ENCODE assay signal across 9 cellular contexts in the genomic region with DNA sequence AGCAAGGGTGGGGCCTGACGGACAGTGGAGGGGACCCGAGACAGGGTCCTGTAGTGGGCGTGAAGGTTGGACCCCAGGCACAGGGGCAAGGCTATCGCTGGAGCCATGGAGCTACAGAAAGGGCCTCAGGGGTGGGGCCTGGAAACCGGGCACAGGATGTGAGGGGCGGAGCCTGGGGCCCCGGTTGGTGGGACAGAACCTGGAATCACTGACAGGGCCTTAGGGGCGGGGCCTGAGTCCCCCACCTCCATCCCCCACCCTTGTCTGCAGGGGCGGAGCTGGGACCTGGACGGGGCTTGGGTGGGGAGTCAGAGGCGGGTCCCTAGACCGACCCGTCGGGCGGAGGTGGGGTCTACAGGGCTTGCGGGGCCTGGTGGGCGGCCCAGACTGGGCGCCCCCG. TPM values are rescaled to one million over a fixed set of nuclear protein-coding genes. Genes with fewer than 3 reads are reported as not detected.
DNase-seq lines count a peak whose midpoint lies in the region; ATAC-seq and TF ChIP-seq lines count a peak whose summit lies in the region.
"Had no signal": no experiment of that assay in that cellular context is flagged by ENCODE, and none has a peak within 500 bp of the region (broad histone marks: within the 10 kb centered on the region; RNA-seq: fewer than 3 reads in every experiment).

No MANE protein-coding gene starts in this region.

- no peaks in the 10 kb centered on the region for H3K9me3 Mint-ChIP-seq in activated naive CD8-positive, alpha-beta T cell treated with anti-CD3 and anti-CD28 coated beads, Interleukin-2, amount 10 ng/mL, durations not matched to agents 7 days and 5 days

- peak overlapping the region; percentile 30 for H3K4me3 Mint-ChIP-seq in activated naive CD8-positive, alpha-beta T cell treated with anti-CD3 and anti-CD28 coated beads, Interleukin-2, amount 10 ng/mL, durations not matched to agents 7 days and 5 days

- peaks cover 45% of the 10 kb centered on the region for H3K4me1 Mint-ChIP-seq in activated naive CD8-positive, alpha-beta T cell treated with anti-CD3 and anti-CD28 coated beads, Interleukin-2, amount 10 ng/mL, durations not matched to agents 7 days and 5 days

- peak overlapping the region; percentile 59 for H3K4me3 ChIP-seq in iPS-18a (ENCODE audit: low read length)
- peak overlapping the region; percentile 19 to 67 (median 37) for H3K4me3 ChIP-seq in spleen

- in situ Hi-C loops in G401 (cut with HindIII; ENCODE audit: low sequenced_read_pairs): no loop called here

- H3K36me3 Mint-ChIP-seq in activated naive CD8-positive, alpha-beta T cell treated with anti-CD3 and anti-CD28 coated beads, Interleukin-2, amount 10 ng/mL, durations not matched to agents 7 days and 5 days: peaks cover 5% of the 10 kb centered on the region

- peak; percentile 51 for DNase-seq in activated CD4-positive, alpha-beta T cell treated with anti-CD3 and anti-CD28 coated beads for 48 hours
- DNase-seq in activated CD4-positive, alpha-beta T cell treated with anti-CD3 and anti-CD28 coated beads, Interleukin-2, amount 50 U/mL, for 4 hours: no peak
- peak; percentile 59 for DNase-seq in activated naive CD8-positive, alpha-beta T cell treated with anti-CD3 and anti-CD28 coated beads, Interleukin-2, amount 10 ng/mL, durations not matched to agents 7 days and 5 days
- peak; percentile 86 for DNase-seq in spleen
- no peak for DNase-seq in activated CD4-positive, CD25-positive, alpha-beta regulatory T cell (lab: John Stamatoyannopoulos, UW)
- DNase-seq in G401 (ENCODE audit: low spot score): no peak

- H3K4me1 ChIP-seq in iPS-18a (ENCODE audit: control insufficient read depth, low read depth, low read length): peaks cover 3% of the 10 kb centered on the region
- peaks cover 8 to 57% (median 39%) of the 10 kb centered on the region in 6 donors for H3K4me1 ChIP-seq in spleen

- no peak for TF ChIP-seq CTCF in spleen (IDR thresholded peaks at IDR 0.05 in 8 of 11, conservative IDR thresholded peaks at IDR 0.05 in 3 of 11)

- WGBS in spleen, 5 donors: 14 to 33% (median 24%) methylated on average over 7 to 19 of the region's 19 CpGs

- intact Hi-C loops in spleen (cut with DNase I; ENCODE audit: low total_unique reads): no loop called here

- peak overlapping the region; percentile 60 for H3K27ac Mint-ChIP-seq in activated naive CD8-positive, alpha-beta T cell treated with anti-CD3 and anti-CD28 coated beads, Interleukin-2, amount 10 ng/mL, durations not matched to agents 7 days and 5 days

- H3K36me3 ChIP-seq in iPS-18a (ENCODE audit: control insufficient read depth, low read depth, low read length) (peaks cover 4% of the 10 kb centered on the region), spleen (peaks cover 0 to 79% (median 11%) of the 10 kb centered on the region in 6 donors)

- H3K27ac ChIP-seq in iPS-18a (ENCODE audit: low read length) (no peak overlapping the region), spleen (peak overlapping the region in 7 of 8 donors; percentile 13 to 81 (median 58))

- POLR2A ChIA-PET in activated naive CD8-positive, alpha-beta T cell treated with anti-CD3 and anti-CD28 coated beads, Interleukin-2, amount 10 ng/mL, durations not matched to agents 7 days and 5 days (lab: Charles Lee): interaction anchor here (0.7 to 14.2 kb wide), 7 partner anchors 15 to 1037 kb away, joined by 3 to 262 read pairs (median 7); a partner anchor contains a TSS

- no peaks in the 10 kb centered on the region for H3K27me3 ChIP-seq in iPS-18a (ENCODE audit: control insufficient read depth, insufficient read depth, low read length)
- H3K27me3 ChIP-seq in spleen (replicated peaks in 1 of 7): no peaks in the 10 kb centered on the region

- TF ChIP-seq POLR2A in spleen (IDR thresholded peaks at IDR 0.05): no peak

- peak; percentile 16 for ATAC-seq in activated naive CD8-positive, alpha-beta T cell treated with anti-CD3 and anti-CD28 coated beads, Interleukin-2, amount 10 ng/mL, durations not matched to agents 7 days and 5 days (ENCODE audit: low read depth)
- no peak for ATAC-seq in GM21381 (IDR thresholded peaks at IDR 0.05; ENCODE audit: unreplicated experiment)

- H3K27me3 Mint-ChIP-seq in activated naive CD8-positive, alpha-beta T cell treated with anti-CD3 and anti-CD28 coated beads, Interleukin-2, amount 10 ng/mL, durations not matched to agents 7 days and 5 days: no peaks in the 10 kb centered on the region

- no peaks in the 10 kb centered on the region for H3K9me3 ChIP-seq in iPS-18a (ENCODE audit: control insufficient read depth, low read depth, low read length)
- no peaks in the 10 kb centered on the region for H3K9me3 ChIP-seq in spleen

- H3K9ac ChIP-seq in iPS-18a (ENCODE audit: low read length): peak overlapping the region; percentile 34

RNA-seq across cellular contexts. Expression of a gene that starts 26.0 kb away (rescaled TPM):
- 100 to 1,000 TPM; 105 to 106 TPM for total RNA-seq in activated naive CD8-positive, alpha-beta T cell treated with anti-CD3 and anti-CD28 coated beads, Interleukin-2, amount 10 ng/mL, durations not matched to agents 7 days and 5 days
- total RNA-seq in spleen: 10 to 100 TPM; 27.7 to 58.6 (median 43.2) TPM
- polyA plus RNA-seq in spleen: 10 to 100 TPM; 44.7 to 84.9 (median 79.0) TPM
- 33.2 and 38.2 TPM in 2 replicates for total RNA-seq in G401 (2014; rRNA removed; shearing (Covaris generic))

RNA-seq across cellular contexts. Expression of a gene that starts 27.8 kb away (rescaled TPM):
- total RNA-seq in activated naive CD8-positive, alpha-beta T cell treated with anti-CD3 and anti-CD28 coated beads, Interleukin-2, amount 10 ng/mL, durations not matched to agents 7 days and 5 days: 10 to 100 TPM; 17.7 to 22.2 TPM
- 10 to 100 TPM in 5 of 7 donors, 1 to 10 TPM in 2; 9.2 to 22.4 (median 17.9) TPM for total RNA-seq in spleen
- polyA plus RNA-seq in spleen: 1 to 10 TPM; 2.2 to 8.0 (median 4.2) TPM
- 1.8 and 6.0 TPM in 2 replicates for total RNA-seq in G401 (2014; rRNA removed; shearing (Covaris generic))

RNA-seq across cellular contexts. Expression of a gene that starts 40.1 kb away (rescaled TPM):
- total RNA-seq in activated naive CD8-positive, alpha-beta T cell treated with anti-CD3 and anti-CD28 coated beads, Interleukin-2, amount 10 ng/mL, durations not matched to agents 7 days and 5 days: 1 to 10 TPM; 1.2 to 1.4 TPM
- 1 to 10 TPM in 2 of 7 donors, under 1 TPM in 4, not detected in 1; 0.19 to 3.0 (median 0.79) TPM for total RNA-seq in spleen
- polyA plus RNA-seq in spleen: under 1 TPM; 0.20 to 0.54 (median 0.41) TPM
- total RNA-seq in G401 (2014; rRNA removed; shearing (Covaris generic)): 0.92 TPM in 1 of 2 replicates, not detected in the other

RNA-seq across cellular contexts. Expression of a gene that starts 49.6 kb away (rescaled TPM):
- total RNA-seq in activated naive CD8-positive, alpha-beta T cell treated with anti-CD3 and anti-CD28 coated beads, Interleukin-2, amount 10 ng/mL, durations not matched to agents 7 days and 5 days: not detected
- not detected for total RNA-seq in spleen
- polyA plus RNA-seq in spleen: under 1 TPM in 1 of 3 donors, not detected in 2; 0.35 TPM
- total RNA-seq in G401 (2014; rRNA removed; shearing (Covaris generic)): not detected in 2 replicates
- polyA plus RNA-seq: AG04450 had no signal

RNA-seq across cellular contexts. Expression of a gene that starts 53.3 kb away (rescaled TPM):
- 10 to 100 TPM; 41.6 to 43.8 TPM for total RNA-seq in activated naive CD8-positive, alpha-beta T cell treated with anti-CD3 and anti-CD28 coated beads, Interleukin-2, amount 10 ng/mL, durations not matched to agents 7 days and 5 days
- total RNA-seq in spleen: 10 to 100 TPM; 15.7 to 28.7 (median 20.8) TPM
- polyA plus RNA-seq in spleen: 10 to 100 TPM; 12.8 to 14.4 (median 13.4) TPM
- 28.1 and 32.5 TPM in 2 replicates for total RNA-seq in G401 (2014; rRNA removed; shearing (Covaris generic))

Comparison
In these comparisons a context has a peak if more than half of its experiments do, and no peak if none do; other contexts are left out.
1. DNase-seq: peak in activated CD4-positive, alpha-beta T cell treated with anti-CD3 and anti-CD28 coated beads for 48 hours (single experiment), activated naive CD8-positive, alpha-beta T cell treated with anti-CD3 and anti-CD28 coated beads, Interleukin-2, amount 10 ng/mL, durations not matched to agents 7 days and 5 days (single experiment) and spleen (single experiment); none in activated CD4-positive, alpha-beta T cell treated with anti-CD3 and anti-CD28 coated beads, Interleukin-2, amount 50 U/mL, for 4 hours (0 of 2), activated CD4-positive, CD25-positive, alpha-beta regulatory T cell (0 of 4) and G401 (single experiment).